19 cellular contexts compared by ENCODE assay signal in genomic region chr13:110453767-110454166, GRCh38.
"Had no signal": no experiment of that assay in that cellular context is flagged by ENCODE, and none has a peak within 500 bp of the region (broad histone marks: within the 10 kb centered on the region; RNA-seq: fewer than 3 reads in every experiment).

No MANE protein-coding gene starts in this region.

- ATAC-seq: activated CD8-positive, alpha-beta T cell treated with anti-CD3 and anti-CD28 coated beads for 36 hours; body of pancreas; stimulated activated effector memory CD8-positive, alpha-beta T cell treated with anti-CD3 and anti-CD28 coated beads, Interleukin-12 subunit alpha, Interleukin-12 subunit beta, amount 100 ng/mL, for 72 hours had no signal

- H3K27me3 ChIP-seq: body of pancreas, dorsolateral prefrontal cortex, stomach, testis, upper lobe of left lung had no signal

- H3K27ac ChIP-seq: body of pancreas, dorsolateral prefrontal cortex, epithelial cell of prostate, testis, upper lobe of left lung had no signal

- H3K4me3 ChIP-seq: body of pancreas, dorsolateral prefrontal cortex, lung, stomach, testis, upper lobe of left lung had no signal

- H3K9me3 ChIP-seq: body of pancreas, stomach, testis, upper lobe of left lung had no signal

- DNase-seq: activated B cell treated with CpG ODN at 0.5 μM for 24 hours; activated CD4-positive, alpha-beta T cell treated with anti-CD3 and anti-CD28 coated beads for 4 hours; activated CD8-positive, alpha-beta T cell treated with anti-CD3 and anti-CD28 coated beads for 36 hours; activated naive CD4-positive, alpha-beta T cell treated with Interleukin-2 at 50 U/mL for 16 hours; activated naive CD8-positive, alpha-beta T cell treated with anti-CD3 and anti-CD28 coated beads, Interleukin-2, amount 10 ng/mL, durations not matched to agents 7 days and 5 days; activated T-cell treated with anti-CD3 and anti-CD28 coated beads, Interleukin-2, amount 50 U/mL, for 1 hour; dorsolateral prefrontal cortex; foreskin melanocyte; nucleus accumbens; right cardiac atrium; small intestine; stimulated activated CD4-positive, alpha-beta T cell treated with anti-CD3 and anti-CD28 coated beads, Interleukin-4, amount 100 ng/mL, for 24 hours; stomach; testis had no signal

- H3K4me1 ChIP-seq: body of pancreas, testis had no signal
